Comparison of ENCODE assay signal across 11 cellular contexts in the genomic region with DNA sequence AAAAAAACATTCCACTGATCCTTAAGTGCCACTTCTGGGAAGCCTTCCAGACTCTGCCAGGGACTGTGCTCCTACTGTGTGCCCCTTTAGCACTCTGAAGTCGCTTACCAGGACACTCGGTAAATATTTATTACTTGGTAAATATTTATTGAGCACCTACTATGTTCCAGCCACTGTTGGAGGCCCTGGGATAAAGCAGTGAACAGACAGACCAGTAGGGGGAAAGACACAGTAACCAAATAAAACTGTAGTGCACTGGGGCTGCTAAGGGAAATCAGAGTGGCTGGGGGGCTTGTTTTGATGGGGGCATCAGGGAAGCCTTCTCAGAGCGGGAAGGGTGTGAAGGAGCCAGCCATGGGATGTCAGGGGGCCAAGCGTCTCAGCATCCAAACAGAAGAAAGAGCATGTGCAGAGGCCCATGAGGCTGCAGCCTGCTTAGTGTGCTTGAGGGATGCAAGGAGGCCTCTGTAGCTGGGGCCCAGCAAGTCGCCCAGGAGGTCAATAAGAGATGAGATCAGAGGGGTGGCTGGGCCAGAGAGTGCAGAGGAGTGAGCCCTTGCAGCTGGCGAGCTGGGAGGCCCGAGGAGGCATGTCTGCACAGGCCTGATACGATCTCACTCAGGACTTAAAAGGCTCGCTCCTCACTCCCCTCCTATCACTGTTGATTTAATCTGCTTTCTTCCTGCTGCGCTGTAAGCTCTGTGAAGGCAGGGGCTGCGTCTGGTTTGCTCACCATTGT. TPM values are rescaled to one million over a fixed set of nuclear protein-coding genes. Genes with fewer than 3 reads are reported as not detected.
DNase-seq lines count a peak whose midpoint lies in the region; ATAC-seq and TF ChIP-seq lines count a peak whose summit lies in the region.
"Had no signal": no experiment of that assay in that cellular context is flagged by ENCODE, and none has a peak within 500 bp of the region (broad histone marks: within the 10 kb centered on the region; RNA-seq: fewer than 3 reads in every experiment).

No MANE protein-coding gene starts in this region.

- H3K14ac ChIP-seq in mesenchymal stem cell (ENCODE audit: low read length in 2 of 2), result no peak overlapping the region

- H3F3A ChIP-seq in GM23248 (ENCODE audit: insufficient read depth), result no peaks in the 10 kb centered on the region

- H3K27ac Mint-ChIP-seq in endodermal cell, result peak overlapping the region; percentile 75
- H3K27ac Mint-ChIP-seq in CD14-positive monocyte, result no peak overlapping the region

- peaks cover 6% of the 10 kb centered on the region for H3K9me3 ChIP-seq in endodermal cell (ENCODE audit: control insufficient read depth, low read length)
- H3K9me3 ChIP-seq in mesenchymal stem cell (ENCODE audit: control insufficient read depth, low read length), result no peaks in the 10 kb centered on the region
- no peaks in the 10 kb centered on the region for H3K9me3 ChIP-seq in GM23248 (ENCODE audit: low read depth)

- H3K4me1 ChIP-seq in endodermal cell (ENCODE audit: control insufficient read depth, insufficient read depth, low read length) (peaks cover 3% of the 10 kb centered on the region), mesenchymal stem cell (ENCODE audit: control insufficient read depth, insufficient read depth, low read depth, low read length) (no peaks in the 10 kb centered on the region), GM23248 (ENCODE audit: insufficient read depth) (no peaks in the 10 kb centered on the region)

- DNase-seq in Right ventricle myocardium inferior (ENCODE audit: missing footprints), result peak; percentile 78
- no peak for DNase-seq in cardiac septum (ENCODE audit: low spot score)
- DNase-seq in endodermal cell, result peak; percentile 71
- DNase-seq in mesenchymal stem cell, result peak; percentile 19
- no peak for DNase-seq in stimulated activated CD4-positive, alpha-beta T cell treated with anti-CD3 and anti-CD28 coated beads, Interleukin-4, amount 100 ng/mL, for 1 hour
- no peak for DNase-seq in GM23248
- no peak for DNase-seq in CD14-positive monocyte (ENCODE audit: low spot score)
- DNase-seq in DMS153 (lab: John Stamatoyannopoulos, UW), result no peak
- DNase-seq: activated CD4-positive, CD25-positive, alpha-beta regulatory T cell; NCI-H1694; stimulated activated CD4-positive, alpha-beta T cell treated with anti-CD3 and anti-CD28 coated beads, Interleukin-2, amount 100 ng/mL, for 24 hours had no signal

- H3K23ac ChIP-seq in mesenchymal stem cell (ENCODE audit: low read length in 2 of 2), result no peak overlapping the region

- H3K27me3 ChIP-seq in endodermal cell (ENCODE audit: control insufficient read depth, insufficient read depth, low read length, poor library complexity, severe bottlenecking) (no peaks in the 10 kb centered on the region), mesenchymal stem cell (ENCODE audit: control insufficient read depth in 1 of 2, insufficient read depth in 1 of 2, low read length in 2 of 2) (no peaks in the 10 kb centered on the region), GM23248 (replicated peaks; ENCODE audit: insufficient read depth) (0 out of 2 replicates have a peak, but pooled peaks cover 7% of the 10 kb centered on the region)

- H3K79me1 ChIP-seq in mesenchymal stem cell (replicated peaks; ENCODE audit: low read length, poor library complexity, severe bottlenecking), result no peaks in the 10 kb centered on the region

- no peak overlapping the region for H3K4ac ChIP-seq in mesenchymal stem cell (ENCODE audit: low read depth in 1 of 2, low read length in 2 of 2)

- H2BK12ac ChIP-seq in mesenchymal stem cell (ENCODE audit: low read length in 2 of 2), result no peak overlapping the region

- H3K27me3 Mint-ChIP-seq in endodermal cell (ENCODE audit: insufficient read depth) (no peaks in the 10 kb centered on the region), CD14-positive monocyte (ENCODE audit: low read depth in 3 of 3) (no peaks in the 10 kb centered on the region)

- H3K27ac ChIP-seq in endodermal cell (ENCODE audit: low read depth, low read length), result peak overlapping the region; percentile 74
- no peak overlapping the region for H3K27ac ChIP-seq in mesenchymal stem cell (ENCODE audit: low read length, poor library complexity, severe bottlenecking)
- H3K27ac ChIP-seq in GM23248, result no peak overlapping the region

- H3K9me2 ChIP-seq in GM23248 (ENCODE audit: insufficient read depth), result no peaks in the 10 kb centered on the region

- no peaks in the 10 kb centered on the region for H4K20me1 ChIP-seq in GM23248 (ENCODE audit: insufficient read depth)

- TF ChIP-seq CTCF in endodermal cell (conservative IDR thresholded peaks at IDR 0.05), result peak; percentile 57
- no peak for TF ChIP-seq CTCF in CD14-positive monocyte (IDR thresholded peaks at IDR 0.05)

- intact Hi-C loops in Right ventricle myocardium inferior (cut with DNase I), result no loop called here
- intact Hi-C loops in cardiac septum (cut with DNase I), result no loop called here
- intact Hi-C loops in CD14-positive monocyte (cut with micrococcal nuclease), result no loop called here

- no peak overlapping the region for H4K91ac ChIP-seq in mesenchymal stem cell (ENCODE audit: low read length)

- H2BK5ac ChIP-seq in mesenchymal stem cell (ENCODE audit: low read depth, low read length, poor library complexity, severe bottlenecking), result no peak overlapping the region

- no peaks in the 10 kb centered on the region for H3K79me2 ChIP-seq in GM23248 (ENCODE audit: insufficient read depth)

- H3K4me3 Mint-ChIP-seq in endodermal cell, result no peak overlapping the region
- no peak overlapping the region for H3K4me3 Mint-ChIP-seq in CD14-positive monocyte

- H3K9me3 Mint-ChIP-seq in endodermal cell (peaks cover 2% of the 10 kb centered on the region), CD14-positive monocyte (peaks cover 0 to 3% (median 0%) of the 10 kb centered on the region in 7 donors)

- H2AFZ ChIP-seq in mesenchymal stem cell (ENCODE audit: low read depth, low read length), result no peak overlapping the region
- no peak overlapping the region for H2AFZ ChIP-seq in GM23248

- H3K4me2 ChIP-seq in mesenchymal stem cell (ENCODE audit: low read length, poor library complexity, severe bottlenecking) (no peak overlapping the region), GM23248 (ENCODE audit: unreplicated experiment) (no peak overlapping the region)

- H3K36me3 ChIP-seq in endodermal cell (ENCODE audit: control insufficient read depth, insufficient read depth, low read length), result no peaks in the 10 kb centered on the region
- H3K36me3 ChIP-seq in mesenchymal stem cell (ENCODE audit: control insufficient read depth in 1 of 2, insufficient read depth in 2 of 2, low read depth in 1 of 2, low read length in 2 of 2), result no peaks in the 10 kb centered on the region
- H3K36me3 ChIP-seq in GM23248 (ENCODE audit: low read depth), result no peaks in the 10 kb centered on the region

- no peak overlapping the region for H3K18ac ChIP-seq in mesenchymal stem cell (ENCODE audit: low read depth in 1 of 2, low read length in 2 of 2)

- no peak overlapping the region for H2AK5ac ChIP-seq in mesenchymal stem cell (ENCODE audit: low read length, severe bottlenecking)

- H4K8ac ChIP-seq in mesenchymal stem cell (ENCODE audit: low read length), result no peak overlapping the region

- H3K9ac ChIP-seq in endodermal cell (ENCODE audit: extremely low read depth, low read length, poor library complexity, severe bottlenecking) (no peak overlapping the region), mesenchymal stem cell (ENCODE audit: low read length) (peak overlapping the region; percentile 49), GM23248 (no peak overlapping the region)

- WGBS in endodermal cell (ENCODE audit: insufficient coverage in 1 of 2, insufficient read length in 1 of 2), 2 experiments, result 65 to 78% methylated on average over 4 to 11 of the region's 11 CpGs
- 30% methylated on average over 11 of the region's 11 CpGs for WGBS in mesenchymal stem cell
- 60 to 68% methylated on average over 11 of the region's 11 CpGs for WGBS in GM23248 (ENCODE audit: low coverage in 1 of 2, low lambda C conversion rate in 2 of 2, missing lambda C conversion rate in 2 of 2), 2 experiments

- no peak overlapping the region for H2BK120ac ChIP-seq in mesenchymal stem cell (ENCODE audit: low read depth, low read length)

- in situ Hi-C loops in GM23248 (cut with MboI), result no loop called here

- H3K4me3 ChIP-seq in endodermal cell (ENCODE audit: low read length), result no peak overlapping the region
- H3K4me3 ChIP-seq in mesenchymal stem cell (ENCODE audit: insufficient read depth in 1 of 2, low read depth in 1 of 2, low read length in 2 of 2), result no peak overlapping the region
- no peak overlapping the region for H3K4me3 ChIP-seq in GM23248

- H3K36me3 Mint-ChIP-seq in endodermal cell (ENCODE audit: low read depth), result no peaks in the 10 kb centered on the region
- no peaks in the 10 kb centered on the region for H3K36me3 Mint-ChIP-seq in CD14-positive monocyte

- H2BK15ac ChIP-seq in mesenchymal stem cell (ENCODE audit: low read depth, poor library complexity, severe bottlenecking), result no peak overlapping the region

- ATAC-seq in Right ventricle myocardium inferior, result peak; percentile 96

- H3K4me1 Mint-ChIP-seq in endodermal cell (peaks cover 36% of the 10 kb centered on the region), CD14-positive monocyte (no peaks in the 10 kb centered on the region)

RNA-seq across cellular contexts. Expression of a gene that starts 28.6 kb away (rescaled TPM):
- total RNA-seq in Right ventricle myocardium inferior, result 4.3 TPM
- total RNA-seq in cardiac septum, result 3.1 TPM
- 10 to 100 TPM; 12.4 to 13.9 TPM for total RNA-seq in endodermal cell
- polyA plus RNA-seq in endodermal cell (2013, experiment 1 of 2), result 13.3 TPM
- 12.1 TPM for polyA plus RNA-seq in endodermal cell (2013, experiment 2 of 2)
- 31.1 TPM for polyA plus RNA-seq in mesenchymal stem cell (2013, experiment 1 of 2)
- polyA plus RNA-seq in mesenchymal stem cell (2013, experiment 2 of 2), result 31.1 TPM
- 4.9 and 5.4 TPM in 2 replicates for total RNA-seq in GM23248 (2014; rRNA removed; shearing (Covaris generic))
- polyA plus RNA-seq in GM23248 (2016; fragmentation: Nextera tagmentation; extraction: Ambion mirVana), result 7.2 TPM in 2 replicates
- polyA plus RNA-seq in CD14-positive monocyte, result not detected

Comparison
In these comparisons a context has a peak if more than half of its experiments do, and no peak if none do; other contexts are left out.
1. DNase-seq: peak in Right ventricle myocardium inferior (single experiment), endodermal cell (single experiment) and mesenchymal stem cell (single experiment); none in cardiac septum (single experiment), stimulated activated CD4-positive, alpha-beta T cell treated with anti-CD3 and anti-CD28 coated beads, Interleukin-4, amount 100 ng/mL, for 1 hour (single experiment), GM23248 (single experiment), CD14-positive monocyte (single experiment) and DMS153 (single experiment).